16 cellular contexts compared by ENCODE assay signal in genomic region chr1:145988773-145989172, GRCh38. TPM values are rescaled to one million over a fixed set of nuclear protein-coding genes. Genes with fewer than 3 reads are reported as not detected.
DNase-seq lines count a peak whose midpoint lies in the region; ATAC-seq, FAIRE-seq and TF ChIP-seq lines count a peak whose summit lies in the region.
"Had no signal": no experiment of that assay in that cellular context is flagged by ENCODE, and none has a peak within 500 bp of the region (broad histone marks: within the 10 kb centered on the region; RNA-seq: fewer than 3 reads in every experiment).

No MANE protein-coding gene starts in this region.

- H4K20me1 ChIP-seq in OCI-LY1 (ENCODE audit: insufficient read depth, low read length), result no peaks in the 10 kb centered on the region
- H4K20me1 ChIP-seq in HepG2 (ENCODE audit: insufficient read depth, low read length), result peaks cover 25% of the 10 kb centered on the region

- POLR2A ChIA-PET in HepG2 (lab: Yijun Ruan, JAX), result interaction anchor here (1.6 kb wide), 1 partner anchor 9 kb away, joined by 4 read pairs; no protein-coding TSS in a partner anchor

- intact Hi-C loops in sigmoid colon (cut with DNase I), result no loop called here
- intact Hi-C loops in HepG2 (cut with micrococcal nuclease; ENCODE audit: unreplicated experiment), result no loop called here

- BruUV-seq in HepG2 (replicated peaks; lab: Mats Ljungman, UMichigan), result no TSS peak

- no peak for ATAC-seq in GM21367 (IDR thresholded peaks at IDR 0.05; ENCODE audit: unreplicated experiment)
- ATAC-seq in HepG2, result no peak
- ATAC-seq in GM18511 (IDR thresholded peaks at IDR 0.05; ENCODE audit: unreplicated experiment), result no peak

- TF ChIP-seq POLR2A in sigmoid colon (IDR thresholded peaks at IDR 0.05), result no peak
- TF ChIP-seq POLR2A in HepG2 (IDR thresholded peaks at IDR 0.05; ENCODE audit: insufficient read depth in 1 of 2, low read depth in 2 of 2, low read length in 2 of 2), result no peak

- peaks cover 16% of the 10 kb centered on the region for H3K36me3 ChIP-seq in OCI-LY1 (ENCODE audit: insufficient read depth, low read length)
- H3K36me3 ChIP-seq in sigmoid colon, result peaks cover 15 to 17% (median 16%) of the 10 kb centered on the region in 4 donors
- peaks cover 2 to 6% of the 10 kb centered on the region in 2 experiments; a peak in 2 of 5 replicates for H3K36me3 ChIP-seq in HepG2 (replicated peaks in 1 of 2; ENCODE audit: control insufficient read depth in 1 of 2, insufficient read depth in 2 of 2, low read length in 2 of 2)

- H3K4me2 ChIP-seq in OCI-LY1 (ENCODE audit: low read length), result peak overlapping the region; percentile 20; the same call in 1 of the 2 replicates
- H3K4me2 ChIP-seq in HepG2 (ENCODE audit: low read depth, low read length), result no peak overlapping the region

- TF ChIP-seq EP300 in sigmoid colon (IDR thresholded peaks at IDR 0.05), result no peak
- no peak for TF ChIP-seq EP300 in HepG2 (IDR thresholded peaks at IDR 0.05; ENCODE audit: low read depth in 2 of 2, low read length in 2 of 2)
- TF ChIP-seq EP300 in HepG2 (CRISPR knock-in tag; IDR thresholded peaks at IDR 0.05; ENCODE audit: borderline replicate concordance), result no peak

- H3K4me1 ChIP-seq in OCI-LY1 (ENCODE audit: insufficient read depth, low read length, severe bottlenecking) (peaks cover 53% of the 10 kb centered on the region), sigmoid colon (peaks cover 0 to 64% (median 49%) of the 10 kb centered on the region in 4 donors), HepG2 (ENCODE audit: insufficient read depth, low read length) (peaks cover 78% of the 10 kb centered on the region)
- H3K4me1 ChIP-seq: HAP-1 had no signal

- H2AFZ ChIP-seq in OCI-LY1 (ENCODE audit: low read length) (no peak overlapping the region), HepG2 (ENCODE audit: low read length) (no peak overlapping the region)

- TF ChIP-seq CTCF in OCI-LY1 (IDR thresholded peaks at IDR 0.05; ENCODE audit: low read length), result no peak
- TF ChIP-seq CTCF in epithelial cell of esophagus (IDR thresholded peaks at IDR 0.05; ENCODE audit: insufficient read depth, low read depth, low read length, missing control alignments), result no peak
- TF ChIP-seq CTCF in sigmoid colon (IDR thresholded peaks at IDR 0.05), result no peak
- TF ChIP-seq CTCF in HepG2 (CRISPR knock-in tag; IDR thresholded peaks at IDR 0.05), result no peak

- FAIRE-seq in HepG2 (lab: Jason Lieb, UNC), result no peak
- FAIRE-seq: A204.1, frontal cortex, GM12892 had no signal

- CTCF ChIA-PET in HepG2 (lab: Yijun Ruan, JAX; ENCODE audit: low intra/inter-chr PET ratio, low total read pairs), result no interaction called here

- no peaks in the 10 kb centered on the region for H3K27me3 Mint-ChIP-seq in T-helper 1 cell treated with Interleukin-12 subunit alpha and Interleukin-12 subunit beta and Interleukin-4 antibody, amounts not matched to agents 30 μg/mL and 1 μg/mL, for 36 hours (ENCODE audit: low read depth)

- H3K9ac ChIP-seq in OCI-LY1 (ENCODE audit: low read length) (no peak overlapping the region; the same call in 1 of the 2 replicates), HepG2 (ENCODE audit: insufficient read depth, low read depth, low read length) (no peak overlapping the region)

- H3K9me3 Mint-ChIP-seq in T-helper 1 cell treated with Interleukin-12 subunit alpha and Interleukin-12 subunit beta and Interleukin-4 antibody, amounts not matched to agents 30 μg/mL and 1 μg/mL, for 36 hours, result no peaks in the 10 kb centered on the region

- H3K9me3 ChIP-seq in OCI-LY1 (ENCODE audit: low read length) (no peaks in the 10 kb centered on the region), sigmoid colon (no peaks in the 10 kb centered on the region), HepG2 (ENCODE audit: low read length) (no peaks in the 10 kb centered on the region)
- H3K9me3 ChIP-seq: HAP-1 had no signal

- no peak overlapping the region for H3K4me3 ChIP-seq in OCI-LY1 (ENCODE audit: low read depth, low read length, poor library complexity, severe bottlenecking)
- H3K4me3 ChIP-seq in epithelial cell of esophagus (ENCODE audit: low read length), result no peak overlapping the region
- H3K4me3 ChIP-seq in sigmoid colon, result no peak overlapping the region
- H3K4me3 ChIP-seq in HepG2 (replicated peaks in 1 of 3; ENCODE audit: insufficient read depth in 1 of 3, low read depth in 2 of 3, low read length in 3 of 3), result no peak overlapping the region
- H3K4me3 ChIP-seq: HAP-1 had no signal

- no peaks in the 10 kb centered on the region for H3K79me2 ChIP-seq in OCI-LY1 (ENCODE audit: insufficient read depth, low read length)
- H3K79me2 ChIP-seq in HepG2 (ENCODE audit: insufficient read depth, low read length), result peaks cover 4% of the 10 kb centered on the region

- 45% methylated on average over 5 of the region's 5 CpGs for WGBS in sigmoid colon, 2 donors
- WGBS in HepG2 (ENCODE audit: low lambda C conversion rate), result 47% methylated on average over 5 of the region's 5 CpGs

- H3K27ac ChIP-seq in OCI-LY1 (ENCODE audit: low read depth, low read length, poor library complexity, severe bottlenecking), result peak overlapping the region; percentile 80
- H3K27ac ChIP-seq in sigmoid colon, result peak overlapping the region; percentile 54 to 94 (median 92)
- H3K27ac ChIP-seq in HepG2 (ENCODE audit: extremely low read length, insufficient read depth, low read length), result no peak overlapping the region

- peaks cover 23% of the 10 kb centered on the region for H3K36me3 Mint-ChIP-seq in T-helper 1 cell treated with Interleukin-12 subunit alpha and Interleukin-12 subunit beta and Interleukin-4 antibody, amounts not matched to agents 30 μg/mL and 1 μg/mL, for 36 hours (ENCODE audit: low read depth)

- H3F3A ChIP-seq in OCI-LY1 (ENCODE audit: insufficient read depth, low read length), result peaks cover 19% of the 10 kb centered on the region

- H3K9me2 ChIP-seq in OCI-LY1 (ENCODE audit: low read depth, low read length), result no peaks in the 10 kb centered on the region

- in situ Hi-C loops in HepG2 (cut with HindIII; ENCODE audit: extremely low pct_ligation_motif_present, low pct_unique_long_range_greater_than_20kb), result no loop called here

- H3K4me3 Mint-ChIP-seq in T-helper 1 cell treated with Interleukin-12 subunit alpha and Interleukin-12 subunit beta and Interleukin-4 antibody, amounts not matched to agents 30 μg/mL and 1 μg/mL, for 36 hours, result no peak overlapping the region

- peak overlapping the region; percentile 15 for H3K27ac Mint-ChIP-seq in T-helper 1 cell treated with Interleukin-12 subunit alpha and Interleukin-12 subunit beta and Interleukin-4 antibody, amounts not matched to agents 30 μg/mL and 1 μg/mL, for 36 hours

- no peaks in the 10 kb centered on the region for H3K27me3 ChIP-seq in OCI-LY1 (ENCODE audit: insufficient read depth, low read length)
- H3K27me3 ChIP-seq in sigmoid colon, result no peaks in the 10 kb centered on the region
- H3K27me3 ChIP-seq in HepG2 (ENCODE audit: control insufficient read depth in 1 of 2, insufficient read depth in 2 of 2, low read length in 2 of 2), result no peaks in the 10 kb centered on the region

- no peak for TF ChIP-seq RAD21 in HepG2 (CRISPR knock-in tag; IDR thresholded peaks at IDR 0.05)

- DNase-seq in T-helper 1 cell (no peak), epithelial cell of esophagus (ENCODE audit: low read depth) (peak; percentile 29), sigmoid colon (peak; percentile 60), HepG2 (ENCODE audit: low spot score) (no peak)
- DNase-seq: dermis blood vessel endothelial cell, NCI-H1930, occipital lobe, T-helper 9 cell had no signal

- peaks cover 55% of the 10 kb centered on the region for H3K4me1 Mint-ChIP-seq in T-helper 1 cell treated with Interleukin-12 subunit alpha and Interleukin-12 subunit beta and Interleukin-4 antibody, amounts not matched to agents 30 μg/mL and 1 μg/mL, for 36 hours (ENCODE audit: low read depth)

RNA-seq across cellular contexts. Expression of gene TXNIP, which starts 7.6 kb away (rescaled TPM):
- total RNA-seq in sigmoid colon (1,000 to 10,000 TPM; 1,623 to 4,609 (median 1,842) TPM), HepG2 (2016; rRNA removed; fragmentation: Illumina TruSeq; extraction: Trizol) (24.4 and 25.4 TPM in 2 replicates)
- polyA plus RNA-seq in sigmoid colon (100 to 1,000 TPM; 326 to 783 (median 548) TPM), HepG2 (2011; rRNA removed) (237 and 283 TPM in 2 replicates)
- total RNA-seq in HepG2 (2016; cell fraction: cytosol; rRNA removed; fragmentation: Illumina TruSeq; extraction: Trizol; ENCODE audit: low read depth), result 4.1 and 4.3 TPM in 2 replicates
- 23.8 and 24.4 TPM in 2 replicates for total RNA-seq in HepG2 (2016; cell fraction: insoluble cytoplasmic fraction; rRNA removed; fragmentation: Illumina TruSeq; extraction: Trizol)
- 11.5 and 11.6 TPM in 2 replicates for total RNA-seq in HepG2 (2016; cell fraction: membrane; rRNA removed; fragmentation: Illumina TruSeq; extraction: Trizol)
- 34.7 and 39.5 TPM in 2 replicates for total RNA-seq in HepG2 (2016; cell fraction: nucleus; rRNA removed; fragmentation: Illumina TruSeq; extraction: Trizol)
- polyA plus RNA-seq in HepG2 (2011; cell fraction: cytosol; rRNA removed), result 133 and 240 TPM in 2 replicates
- polyA plus RNA-seq in HepG2 (2011; cell fraction: nucleus; rRNA removed), result 150 and 152 TPM in 2 replicates
- polyA plus RNA-seq in HepG2 (2012), result 191 and 204 TPM in 2 replicates
- 1.0 and 1.3 TPM in 2 replicates for polyA plus RNA-seq in HepG2 (2016; cell fraction: cytosol; fragmentation: Illumina TruSeq; extraction: Trizol; ENCODE audit: low read depth)
- polyA plus RNA-seq in HepG2 (2016; cell fraction: insoluble cytoplasmic fraction; fragmentation: Illumina TruSeq; extraction: Trizol; ENCODE audit: low read depth), result 19.6 and 21.5 TPM in 2 replicates
- polyA plus RNA-seq in HepG2 (2016; cell fraction: membrane; fragmentation: Illumina TruSeq; extraction: Trizol; ENCODE audit: low read depth), result 3.9 and 4.1 TPM in 2 replicates
- polyA plus RNA-seq in HepG2 (2016; cell fraction: nucleus; fragmentation: Illumina TruSeq; extraction: Trizol; ENCODE audit: insufficient read depth, low read depth), result 35.2 and 39.0 TPM in 2 replicates
- 132 and 425 TPM in 2 replicates for polyA minus RNA-seq in HepG2 (2011; rRNA and poly(A)+ RNA removed; ENCODE audit: low replicate concordance)
- 117 and 168 TPM in 2 replicates for polyA minus RNA-seq in HepG2 (2011; cell fraction: cytosol; rRNA and poly(A)+ RNA removed)
- polyA minus RNA-seq in HepG2 (2011; cell fraction: nucleus; rRNA and poly(A)+ RNA removed), result 259 and 346 TPM in 2 replicates

RNA-seq across cellular contexts. Expression of gene POLR3GL, which starts 24.3 kb away (rescaled TPM):
- total RNA-seq in sigmoid colon (10 to 100 TPM; 23.1 to 32.8 (median 27.4) TPM), HepG2 (2016; rRNA removed; fragmentation: Illumina TruSeq; extraction: Trizol) (12.4 and 15.3 TPM in 2 replicates)
- polyA plus RNA-seq in sigmoid colon (10 to 100 TPM; 35.9 to 47.4 (median 40.9) TPM), HepG2 (2011; rRNA removed) (10.8 and 11.5 TPM in 2 replicates)
- total RNA-seq in HepG2 (2016; cell fraction: cytosol; rRNA removed; fragmentation: Illumina TruSeq; extraction: Trizol; ENCODE audit: low read depth), result 7.1 and 7.5 TPM in 2 replicates
- total RNA-seq in HepG2 (2016; cell fraction: insoluble cytoplasmic fraction; rRNA removed; fragmentation: Illumina TruSeq; extraction: Trizol), result 12.8 and 14.4 TPM in 2 replicates
- total RNA-seq in HepG2 (2016; cell fraction: membrane; rRNA removed; fragmentation: Illumina TruSeq; extraction: Trizol), result 15.4 and 17.0 TPM in 2 replicates
- 5.4 and 6.2 TPM in 2 replicates for total RNA-seq in HepG2 (2016; cell fraction: nucleus; rRNA removed; fragmentation: Illumina TruSeq; extraction: Trizol)
- polyA plus RNA-seq in HepG2 (2011; cell fraction: cytosol; rRNA removed), result 7.4 and 7.9 TPM in 2 replicates
- 5.1 and 6.2 TPM in 2 replicates for polyA plus RNA-seq in HepG2 (2011; cell fraction: nucleus; rRNA removed)
- 14.4 and 20.2 TPM in 2 replicates for polyA plus RNA-seq in HepG2 (2012)
- polyA plus RNA-seq in HepG2 (2016; cell fraction: cytosol; fragmentation: Illumina TruSeq; extraction: Trizol; ENCODE audit: low read depth), result 10.0 and 10.7 TPM in 2 replicates
- polyA plus RNA-seq in HepG2 (2016; cell fraction: insoluble cytoplasmic fraction; fragmentation: Illumina TruSeq; extraction: Trizol; ENCODE audit: low read depth), result 21.5 and 23.2 TPM in 2 replicates
- polyA plus RNA-seq in HepG2 (2016; cell fraction: membrane; fragmentation: Illumina TruSeq; extraction: Trizol; ENCODE audit: low read depth), result 20.0 and 21.6 TPM in 2 replicates
- polyA plus RNA-seq in HepG2 (2016; cell fraction: nucleus; fragmentation: Illumina TruSeq; extraction: Trizol; ENCODE audit: insufficient read depth, low read depth), result 11.4 and 13.9 TPM in 2 replicates
- polyA minus RNA-seq in HepG2 (2011; rRNA and poly(A)+ RNA removed; ENCODE audit: low replicate concordance), result 2.5 and 3.4 TPM in 2 replicates
- polyA minus RNA-seq in HepG2 (2011; cell fraction: cytosol; rRNA and poly(A)+ RNA removed), result 2.5 and 4.6 TPM in 2 replicates
- 5.0 and 6.6 TPM in 2 replicates for polyA minus RNA-seq in HepG2 (2011; cell fraction: nucleus; rRNA and poly(A)+ RNA removed)

RNA-seq across cellular contexts. Expression of gene ANKRD34A, which starts 24.4 kb away (rescaled TPM):
- total RNA-seq in sigmoid colon, result 1 to 10 TPM in 2 of 4 donors, under 1 TPM in 2; 0.33 to 1.9 (median 1.0) TPM
- under 1 TPM in 1 of 3 donors, not detected in 2; 0.41 TPM for polyA plus RNA-seq in sigmoid colon
- total RNA-seq in HepG2 (2016; rRNA removed; fragmentation: Illumina TruSeq; extraction: Trizol), result 0.07 and 0.14 TPM in 2 replicates
- total RNA-seq in HepG2 (2016; cell fraction: cytosol; rRNA removed; fragmentation: Illumina TruSeq; extraction: Trizol; ENCODE audit: low read depth), result not detected in 2 replicates
- total RNA-seq in HepG2 (2016; cell fraction: insoluble cytoplasmic fraction; rRNA removed; fragmentation: Illumina TruSeq; extraction: Trizol), result 0.04 TPM in 1 of 2 replicates, not detected in the other
- total RNA-seq in HepG2 (2016; cell fraction: membrane; rRNA removed; fragmentation: Illumina TruSeq; extraction: Trizol), result 0.03 and 0.07 TPM in 2 replicates
- total RNA-seq in HepG2 (2016; cell fraction: nucleus; rRNA removed; fragmentation: Illumina TruSeq; extraction: Trizol), result 0.13 and 0.19 TPM in 2 replicates
- polyA plus RNA-seq in HepG2 (2011; rRNA removed), result 0.05 and 0.07 TPM in 2 replicates
- polyA plus RNA-seq in HepG2 (2011; cell fraction: cytosol; rRNA removed), result 0.04 and 0.05 TPM in 2 replicates
- polyA plus RNA-seq in HepG2 (2011; cell fraction: nucleus; rRNA removed), result 0.47 and 0.53 TPM in 2 replicates
- 0.11 and 0.19 TPM in 2 replicates for polyA plus RNA-seq in HepG2 (2012)
- not detected in 2 replicates for polyA plus RNA-seq in HepG2 (2016; cell fraction: cytosol; fragmentation: Illumina TruSeq; extraction: Trizol; ENCODE audit: low read depth)
- polyA plus RNA-seq in HepG2 (2016; cell fraction: insoluble cytoplasmic fraction; fragmentation: Illumina TruSeq; extraction: Trizol; ENCODE audit: low read depth), result 0.08 TPM in 1 of 2 replicates, not detected in the other
- 0.05 TPM in 1 of 2 replicates, not detected in the other for polyA plus RNA-seq in HepG2 (2016; cell fraction: membrane; fragmentation: Illumina TruSeq; extraction: Trizol; ENCODE audit: low read depth)
- 0.12 and 0.16 TPM in 2 replicates for polyA plus RNA-seq in HepG2 (2016; cell fraction: nucleus; fragmentation: Illumina TruSeq; extraction: Trizol; ENCODE audit: insufficient read depth, low read depth)
- polyA minus RNA-seq in HepG2 (2011; rRNA and poly(A)+ RNA removed; ENCODE audit: low replicate concordance), result 0.08 and 1.4 TPM in 2 replicates
- polyA minus RNA-seq in HepG2 (2011; cell fraction: cytosol; rRNA and poly(A)+ RNA removed), result not detected in 2 replicates
- 0.25 and 0.39 TPM in 2 replicates for polyA minus RNA-seq in HepG2 (2011; cell fraction: nucleus; rRNA and poly(A)+ RNA removed)

RNA-seq across cellular contexts. Expression of gene LIX1L, which starts 31.0 kb away (rescaled TPM):
- total RNA-seq in sigmoid colon (10 to 100 TPM; 26.9 to 42.5 (median 36.0) TPM), HepG2 (2016; rRNA removed; fragmentation: Illumina TruSeq; extraction: Trizol) (8.1 and 10.9 TPM in 2 replicates)
- polyA plus RNA-seq in sigmoid colon (1 to 10 TPM; 1.4 to 8.7 (median 3.0) TPM), HepG2 (2011; rRNA removed) (19.4 and 24.9 TPM in 2 replicates)
- total RNA-seq in HepG2 (2016; cell fraction: cytosol; rRNA removed; fragmentation: Illumina TruSeq; extraction: Trizol; ENCODE audit: low read depth), result 1.6 TPM in 2 replicates
- total RNA-seq in HepG2 (2016; cell fraction: insoluble cytoplasmic fraction; rRNA removed; fragmentation: Illumina TruSeq; extraction: Trizol), result 8.3 and 9.6 TPM in 2 replicates
- 6.8 and 7.1 TPM in 2 replicates for total RNA-seq in HepG2 (2016; cell fraction: membrane; rRNA removed; fragmentation: Illumina TruSeq; extraction: Trizol)
- 5.0 and 5.9 TPM in 2 replicates for total RNA-seq in HepG2 (2016; cell fraction: nucleus; rRNA removed; fragmentation: Illumina TruSeq; extraction: Trizol)
- 19.3 and 22.0 TPM in 2 replicates for polyA plus RNA-seq in HepG2 (2011; cell fraction: cytosol; rRNA removed)
- polyA plus RNA-seq in HepG2 (2011; cell fraction: nucleus; rRNA removed), result 5.2 and 7.4 TPM in 2 replicates
- 4.8 and 5.8 TPM in 2 replicates for polyA plus RNA-seq in HepG2 (2012)
- 1.3 and 1.7 TPM in 2 replicates for polyA plus RNA-seq in HepG2 (2016; cell fraction: cytosol; fragmentation: Illumina TruSeq; extraction: Trizol; ENCODE audit: low read depth)
- polyA plus RNA-seq in HepG2 (2016; cell fraction: insoluble cytoplasmic fraction; fragmentation: Illumina TruSeq; extraction: Trizol; ENCODE audit: low read depth), result 12.8 and 15.5 TPM in 2 replicates
- polyA plus RNA-seq in HepG2 (2016; cell fraction: membrane; fragmentation: Illumina TruSeq; extraction: Trizol; ENCODE audit: low read depth), result 5.7 and 5.8 TPM in 2 replicates
- 9.8 and 10.9 TPM in 2 replicates for polyA plus RNA-seq in HepG2 (2016; cell fraction: nucleus; fragmentation: Illumina TruSeq; extraction: Trizol; ENCODE audit: insufficient read depth, low read depth)
- 15.4 and 31.6 TPM in 2 replicates for polyA minus RNA-seq in HepG2 (2011; rRNA and poly(A)+ RNA removed; ENCODE audit: low replicate concordance)
- polyA minus RNA-seq in HepG2 (2011; cell fraction: cytosol; rRNA and poly(A)+ RNA removed), result 12.6 and 13.9 TPM in 2 replicates
- 5.9 and 7.2 TPM in 2 replicates for polyA minus RNA-seq in HepG2 (2011; cell fraction: nucleus; rRNA and poly(A)+ RNA removed)

RNA-seq across cellular contexts. Expression of gene HJV, which starts 32.8 kb away (rescaled TPM):
- total RNA-seq in sigmoid colon (not detected), HepG2 (2016; rRNA removed; fragmentation: Illumina TruSeq; extraction: Trizol) (0.15 and 0.18 TPM in 2 replicates)
- polyA plus RNA-seq in sigmoid colon (not detected), HepG2 (2011; rRNA removed) (0.03 TPM in 1 of 2 replicates, not detected in the other)
- total RNA-seq in HepG2 (2016; cell fraction: cytosol; rRNA removed; fragmentation: Illumina TruSeq; extraction: Trizol; ENCODE audit: low read depth), result 0.35 TPM in 1 of 2 replicates, not detected in the other
- 0.30 TPM in 1 of 2 replicates, not detected in the other for total RNA-seq in HepG2 (2016; cell fraction: insoluble cytoplasmic fraction; rRNA removed; fragmentation: Illumina TruSeq; extraction: Trizol)
- total RNA-seq in HepG2 (2016; cell fraction: membrane; rRNA removed; fragmentation: Illumina TruSeq; extraction: Trizol), result 0.22 and 0.28 TPM in 2 replicates
- not detected in 2 replicates for total RNA-seq in HepG2 (2016; cell fraction: nucleus; rRNA removed; fragmentation: Illumina TruSeq; extraction: Trizol)
- 0.03 and 0.05 TPM in 2 replicates for polyA plus RNA-seq in HepG2 (2011; cell fraction: cytosol; rRNA removed)
- polyA plus RNA-seq in HepG2 (2011; cell fraction: nucleus; rRNA removed), result not detected in 2 replicates
- polyA plus RNA-seq in HepG2 (2012), result not detected in 2 replicates
- polyA plus RNA-seq in HepG2 (2016; cell fraction: cytosol; fragmentation: Illumina TruSeq; extraction: Trizol; ENCODE audit: low read depth), result 0.08 and 0.12 TPM in 2 replicates
- polyA plus RNA-seq in HepG2 (2016; cell fraction: insoluble cytoplasmic fraction; fragmentation: Illumina TruSeq; extraction: Trizol; ENCODE audit: low read depth), result not detected in 2 replicates
- polyA plus RNA-seq in HepG2 (2016; cell fraction: membrane; fragmentation: Illumina TruSeq; extraction: Trizol; ENCODE audit: low read depth), result not detected in 2 replicates
- not detected in 2 replicates for polyA plus RNA-seq in HepG2 (2016; cell fraction: nucleus; fragmentation: Illumina TruSeq; extraction: Trizol; ENCODE audit: insufficient read depth, low read depth)
- polyA minus RNA-seq in HepG2 (2011; rRNA and poly(A)+ RNA removed; ENCODE audit: low replicate concordance), result not detected in 2 replicates
- polyA minus RNA-seq in HepG2 (2011; cell fraction: cytosol; rRNA and poly(A)+ RNA removed), result not detected in 2 replicates
- polyA minus RNA-seq in HepG2 (2011; cell fraction: nucleus; rRNA and poly(A)+ RNA removed), result not detected in 2 replicates
- total RNA-seq: dermis blood vessel endothelial cell, frontal cortex, occipital lobe had no signal

Comparison
In these comparisons a context has a peak if more than half of its experiments do, and no peak if none do; other contexts are left out.
1. DNase-seq: peak in epithelial cell of esophagus (single experiment) and sigmoid colon (single experiment); none in T-helper 1 cell (0 of 5) and HepG2 (single experiment).
2. RNA of gene TXNIP, which starts 7.6 kb away (total RNA-seq): 1,623 to 4,609 TPM in sigmoid colon; 4.1 to 39.5 TPM in HepG2; every median in the first group is over 10 times any median in the second.